In genomic region chr5:80036621-80037020, GRCh38 we compare ENCODE assay signal across 24 cellular contexts. TPM values are rescaled to one million over a fixed set of nuclear protein-coding genes. Genes with fewer than 3 reads are reported as not detected.
A peak's percentile ranks its signal among the peaks of the same experiment; 100 is the strongest.
DNase-seq lines count a peak whose midpoint lies in the region; ATAC-seq, FAIRE-seq and TF ChIP-seq lines count a peak whose summit lies in the region.
"Had no signal": no experiment of that assay in that cellular context is flagged by ENCODE, and none has a peak within 500 bp of the region (broad histone marks: within the 10 kb centered on the region; RNA-seq: fewer than 3 reads in every experiment).

No MANE protein-coding gene starts in this region.

- ATAC-seq in HG03280 (IDR thresholded peaks at IDR 0.05; ENCODE audit: unreplicated experiment): peak; percentile 12
- peak in 1 of 2 donors; percentile 35 for ATAC-seq in gastrocnemius medialis
- no peak for ATAC-seq in pancreas
- ATAC-seq: HepG2, Panc1, SK-N-SH treated with all-trans-retinoic acid at 6 μM for 48 hours had no signal

- peak overlapping the region; percentile 24 to 58 (median 45) for H3K27ac ChIP-seq in gastrocnemius medialis
- H3K27ac ChIP-seq in pancreas: no peak overlapping the region
- H3K27ac ChIP-seq: 22Rv1; BLaER1 treated with 17β-estradiol and CSF1 and Interleukin-3, amounts not matched to agents 10 nM and 100 nM had no signal

- H3K9me3 ChIP-seq in gastrocnemius medialis (no peaks in the 10 kb centered on the region), pancreas (no peaks in the 10 kb centered on the region)

- H3K27me3 ChIP-seq in gastrocnemius medialis (peaks cover 25 to 31% (median 28%) of the 10 kb centered on the region in 3 donors), pancreas (peaks cover 0 to 39% (median 2%) of the 10 kb centered on the region in 4 donors)
- H3K27me3 ChIP-seq: BLaER1 treated with 17β-estradiol and CSF1 and Interleukin-3, amounts not matched to agents 10 nM and 100 nM had no signal

- no peak for FAIRE-seq in pancreas (lab: Jason Lieb, UNC)
- FAIRE-seq: GM12892, HepG2 had no signal

- in situ Hi-C loops in gastrocnemius medialis (cut with MboI; ENCODE audit: low sequenced_read_pairs in 4 of 4): no loop called here

- intact Hi-C loops in gastrocnemius medialis (cut with DNase I; ENCODE audit: low total_unique reads) (no loop called here), pancreas (cut with DNase I) (no loop called here)

- H3K36me3 ChIP-seq in gastrocnemius medialis (no peaks in the 10 kb centered on the region), pancreas (no peaks in the 10 kb centered on the region)
- H3K36me3 ChIP-seq: BLaER1 treated with 17β-estradiol and CSF1 and Interleukin-3, amounts not matched to agents 10 nM and 100 nM had no signal

- WGBS in pancreas, 2 donors: 88 to 95% methylated on average over 5 of the region's 5 CpGs

- DNase-seq in NCI-H82 (lab: John Stamatoyannopoulos, UW): peak; percentile 25
- no peak for DNase-seq in NCI-H82 treated with DMSO at 0.1 percent for 48 hours (lab: John Stamatoyannopoulos, UW; ENCODE audit: unreplicated experiment)
- peak; percentile 82 for DNase-seq in left kidney (ENCODE audit: low read depth, low spot score)
- DNase-seq in gastrocnemius medialis: no peak
- DNase-seq in erythroblast (lab: John Stamatoyannopoulos, UW): no peak
- DNase-seq in kidney tubule cell (ENCODE audit: low spot score): no peak
- no peak for DNase-seq in pancreas
- DNase-seq: CD4-positive, alpha-beta memory T cell; DND-41; HFFc6; KBM-7; NCI-H1092; NCI-H1436 treated with DMSO at 0.1 percent for 48 hours; NCI-H1930; NCI-H2227 treated with DMSO at 0.1 percent for 48 hours; NCI-H510A; NK-92 treated with Interleukin-12 subunit alpha and Interleukin-12 subunit beta, amount 100 ng/mL, for 24 hours had no signal

- no peaks in the 10 kb centered on the region for H3K4me1 ChIP-seq in gastrocnemius medialis
- H3K4me1 ChIP-seq in pancreas: no peaks in the 10 kb centered on the region
- H3K4me1 ChIP-seq: BLaER1 treated with 17β-estradiol and CSF1 and Interleukin-3, amounts not matched to agents 10 nM and 100 nM had no signal

- TF ChIP-seq POLR2A in gastrocnemius medialis (IDR thresholded peaks at IDR 0.05) (no peak), erythroblast (IDR thresholded peaks at IDR 0.05; ENCODE audit: low read length) (no peak)

- H3K4me3 ChIP-seq in gastrocnemius medialis: peak overlapping the region in 3 of 4 donors; percentile 0 to 50 (median 49)
- no peak overlapping the region for H3K4me3 ChIP-seq in pancreas
- H3K4me3 ChIP-seq: BLaER1 treated with 17β-estradiol and CSF1 and Interleukin-3, amounts not matched to agents 10 nM and 100 nM had no signal

- TF ChIP-seq CTCF in gastrocnemius medialis (IDR thresholded peaks at IDR 0.05 in 4 of 5, conservative IDR thresholded peaks at IDR 0.05 in 1 of 5) (no peak), pancreas (IDR thresholded peaks at IDR 0.05) (no peak)

RNA-seq across cellular contexts. Expression of gene THBS4, which starts 1.5 kb away (rescaled TPM):
- 100 to 1,000 TPM in 1 of 4 donors, 10 to 100 TPM in 3; 23.3 to 336 (median 38.4) TPM for total RNA-seq in gastrocnemius medialis
- 10 to 100 TPM in 3 of 6 donors, 1 to 10 TPM in 3; 3.7 to 56.8 (median 7.9) TPM for total RNA-seq in pancreas
- polyA plus RNA-seq in pancreas: 10 to 100 TPM in 1 of 2 donors, 1 to 10 TPM in 1; 6.1 to 30.4 TPM

RNA-seq across cellular contexts. Expression of gene MTX3, which starts 45.6 kb away (rescaled TPM):
- total RNA-seq in gastrocnemius medialis (10 to 100 TPM in 2 of 4 donors, 1 to 10 TPM in 2; 8.2 to 29.3 (median 10.8) TPM), pancreas (1 to 10 TPM; 4.6 to 8.9 (median 6.5) TPM)
- polyA plus RNA-seq in pancreas: 1 to 10 TPM; 2.8 to 4.6 TPM

Comparison
In these comparisons a context has a peak if more than half of its experiments do, and no peak if none do; other contexts are left out.
1. DNase-seq: peak in NCI-H82 (single experiment) and left kidney (single experiment); none in NCI-H82 treated with DMSO at 0.1 percent for 48 hours (single experiment), gastrocnemius medialis (0 of 2), erythroblast (0 of 2), kidney tubule cell (single experiment) and pancreas (0 of 6).
2. H3K27ac ChIP-seq: peak in gastrocnemius medialis (4 of 4); none in pancreas (0 of 4).
3. H3K4me3 ChIP-seq: peak in gastrocnemius medialis (3 of 4); none in pancreas (0 of 4).